Comparison of ENCODE assay signal across 15 cellular contexts in genomic region chr9:107280543-107280942, GRCh38. TPM values are rescaled to one million over a fixed set of nuclear protein-coding genes. Genes with fewer than 3 reads are reported as not detected.
A peak's percentile ranks its signal among the peaks of the same experiment; 100 is the strongest.
DNase-seq lines count a peak whose midpoint lies in the region; ATAC-seq and TF ChIP-seq lines count a peak whose summit lies in the region.
"Had no signal": no experiment of that assay in that cellular context is flagged by ENCODE, and none has a peak within 500 bp of the region (broad histone marks: within the 10 kb centered on the region; RNA-seq: fewer than 3 reads in every experiment).

No MANE protein-coding gene starts in this region.

- POLR2A ChIA-PET in activated B cell treated with CpG ODN at 0.5 μM for 24 hours (lab: Charles Lee), result interaction anchor here (1.5 kb wide), 1 partner anchor 11 kb away, joined by 4 read pairs; no protein-coding TSS in a partner anchor

- intact Hi-C loops in activated B cell treated with CpG ODN at 0.5 μM for 24 hours (cut with micrococcal nuclease), result loop anchor here (5.0 to 10.0 kb wide), 5 partner anchors 37 to 1834 kb away; partner anchors contain the start of genes CTNNAL1, TMEM245 and TMEM38B

- H3K27me3 ChIP-seq in hepatocyte (no peaks in the 10 kb centered on the region), suprapubic skin (no peaks in the 10 kb centered on the region)
- H3K27me3 ChIP-seq: cardiac muscle cell, vagina had no signal

- CTCF ChIA-PET in activated B cell treated with CpG ODN at 0.5 μM for 24 hours (lab: Charles Lee), result interaction anchor here (1.3 to 1.9 kb wide), 2 partner anchors 20 to 23 kb away, joined by 4 to 7 read pairs; no protein-coding TSS in a partner anchor

- TF ChIP-seq CTCF in activated B cell treated with CpG ODN at 0.5 μM for 24 hours (IDR thresholded peaks at IDR 0.05) (no peak), hepatocyte (IDR thresholded peaks at IDR 0.05; ENCODE audit: poor library complexity) (no peak), suprapubic skin (IDR thresholded peaks at IDR 0.05) (no peak)

- H3K36me3 ChIP-seq in hepatocyte (replicated peaks; ENCODE audit: insufficient read depth, low read depth) (no peaks in the 10 kb centered on the region), suprapubic skin (no peaks in the 10 kb centered on the region)
- H3K36me3 ChIP-seq: cardiac muscle cell, vagina had no signal

- no peaks in the 10 kb centered on the region for H3K9me3 ChIP-seq in hepatocyte (ENCODE audit: low read depth)
- no peaks in the 10 kb centered on the region for H3K9me3 ChIP-seq in suprapubic skin
- H3K9me3 ChIP-seq: vagina had no signal

- no peak overlapping the region for H3K4me3 ChIP-seq in hepatocyte
- H3K4me3 ChIP-seq in suprapubic skin, result no peak overlapping the region
- H3K4me3 ChIP-seq: cardiac muscle cell, vagina had no signal

- H3K36me3 Mint-ChIP-seq in activated naive CD4-positive, alpha-beta T cell treated with anti-CD3 and anti-CD28 coated beads, Interleukin-2, amount 50 U/mL, for 24 hours, result no peaks in the 10 kb centered on the region
- H3K36me3 Mint-ChIP-seq in activated B cell treated with CpG ODN at 0.5 μM for 24 hours (ENCODE audit: low read depth), result peaks cover 6% of the 10 kb centered on the region

- peak overlapping the region; percentile 46 for H3K27ac ChIP-seq in hepatocyte
- peak overlapping the region; percentile 40 for H3K27ac ChIP-seq in suprapubic skin
- H3K27ac ChIP-seq: cardiac muscle cell, vagina had no signal

- no peak overlapping the region for H3K4me2 ChIP-seq in hepatocyte

- H2AFZ ChIP-seq in hepatocyte, result no peak overlapping the region

- H3K27me3 Mint-ChIP-seq in activated naive CD4-positive, alpha-beta T cell treated with anti-CD3 and anti-CD28 coated beads, Interleukin-2, amount 50 U/mL, for 24 hours, result peaks cover 2% of the 10 kb centered on the region
- peaks cover 3% of the 10 kb centered on the region for H3K27me3 Mint-ChIP-seq in activated B cell treated with CpG ODN at 0.5 μM for 24 hours

- H3K9me2 ChIP-seq in hepatocyte (replicated peaks; ENCODE audit: insufficient read depth), result no peaks in the 10 kb centered on the region

- 71% methylated on average over 3 of the region's 3 CpGs for WGBS in hepatocyte (ENCODE audit: low lambda C conversion rate, missing lambda C conversion rate)
- WGBS in suprapubic skin, result 78% methylated on average over 3 of the region's 3 CpGs

- H3K4me1 Mint-ChIP-seq in activated naive CD4-positive, alpha-beta T cell treated with anti-CD3 and anti-CD28 coated beads, Interleukin-2, amount 50 U/mL, for 24 hours, result peaks cover 29% of the 10 kb centered on the region
- peaks cover 41% of the 10 kb centered on the region for H3K4me1 Mint-ChIP-seq in activated B cell treated with CpG ODN at 0.5 μM for 24 hours

- no peak for DNase-seq in activated naive CD4-positive, alpha-beta T cell treated with Interleukin-2 at 50 U/mL for 16 hours
- DNase-seq in activated B cell treated with CpG ODN at 0.5 μM for 24 hours (no peak), hepatocyte (ENCODE audit: low spot score) (no peak), suprapubic skin (ENCODE audit: low spot score in 2 of 2) (no peak), D341Med (ENCODE audit: low spot score) (no peak), NCI-H524 (lab: John Stamatoyannopoulos, UW) (no peak), NCI-H146 (lab: John Stamatoyannopoulos, UW) (no peak)
- DNase-seq: erythroblast; naive thymus-derived CD4-positive, alpha-beta T cell; NCI-H1417; stimulated activated CD4-positive, alpha-beta T cell treated with anti-CD3 and anti-CD28 coated beads, Interleukin-12 subunit alpha, Interleukin-12 subunit beta, amount 100 ng/mL, for 4 hours; T1000 had no signal

- H3K4me3 Mint-ChIP-seq in activated naive CD4-positive, alpha-beta T cell treated with anti-CD3 and anti-CD28 coated beads, Interleukin-2, amount 50 U/mL, for 24 hours, result peak overlapping the region; percentile 3
- peak overlapping the region; percentile 17 for H3K4me3 Mint-ChIP-seq in activated B cell treated with CpG ODN at 0.5 μM for 24 hours

- no peak for ATAC-seq in activated B cell treated with CpG ODN at 0.5 μM for 24 hours (ENCODE audit: low read depth)
- ATAC-seq: naive thymus-derived CD4-positive, alpha-beta T cell had no signal

- no peak overlapping the region for H3K27ac Mint-ChIP-seq in activated naive CD4-positive, alpha-beta T cell treated with anti-CD3 and anti-CD28 coated beads, Interleukin-2, amount 50 U/mL, for 24 hours
- no peak overlapping the region for H3K27ac Mint-ChIP-seq in activated B cell treated with CpG ODN at 0.5 μM for 24 hours

- TF ChIP-seq EP300 in suprapubic skin (IDR thresholded peaks at IDR 0.05), result no peak

- H3K79me2 ChIP-seq in hepatocyte, result peaks cover 24% of the 10 kb centered on the region

- TF ChIP-seq POLR2A in suprapubic skin (IDR thresholded peaks at IDR 0.05), result no peak

- peaks cover 15% of the 10 kb centered on the region for H4K20me1 ChIP-seq in hepatocyte (ENCODE audit: insufficient read depth, poor library complexity, severe bottlenecking)

- H3K9me3 Mint-ChIP-seq in activated naive CD4-positive, alpha-beta T cell treated with anti-CD3 and anti-CD28 coated beads, Interleukin-2, amount 50 U/mL, for 24 hours, result no peaks in the 10 kb centered on the region
- H3K9me3 Mint-ChIP-seq in activated B cell treated with CpG ODN at 0.5 μM for 24 hours, result no peaks in the 10 kb centered on the region

- H3K4me1 ChIP-seq in hepatocyte (ENCODE audit: insufficient read depth) (peaks cover 3% of the 10 kb centered on the region), suprapubic skin (peaks cover 28% of the 10 kb centered on the region)

RNA-seq across cellular contexts. Expression of gene RAD23B, which starts 2.5 kb away (rescaled TPM):
- 75.3 and 82.6 TPM in 2 replicates for total RNA-seq in activated B cell treated with CpG ODN at 0.5 μM for 24 hours
- total RNA-seq in hepatocyte, result 126 and 142 TPM in 2 replicates
- polyA plus RNA-seq in hepatocyte, result 15.9 and 19.4 TPM in 2 replicates
- total RNA-seq in suprapubic skin, result 100 to 1,000 TPM in 1 of 4 donors, 10 to 100 TPM in 3; 62.5 to 103 (median 77.1) TPM
